In genomic region chr22:38181453-38182200, GRCh38 we compare ENCODE assay signal across 8 cellular contexts. TPM values are rescaled to one million over a fixed set of nuclear protein-coding genes. Genes with fewer than 3 reads are reported as not detected.
DNase-seq lines count a peak whose midpoint lies in the region; ATAC-seq and TF ChIP-seq lines count a peak whose summit lies in the region.

A gene with protein sequence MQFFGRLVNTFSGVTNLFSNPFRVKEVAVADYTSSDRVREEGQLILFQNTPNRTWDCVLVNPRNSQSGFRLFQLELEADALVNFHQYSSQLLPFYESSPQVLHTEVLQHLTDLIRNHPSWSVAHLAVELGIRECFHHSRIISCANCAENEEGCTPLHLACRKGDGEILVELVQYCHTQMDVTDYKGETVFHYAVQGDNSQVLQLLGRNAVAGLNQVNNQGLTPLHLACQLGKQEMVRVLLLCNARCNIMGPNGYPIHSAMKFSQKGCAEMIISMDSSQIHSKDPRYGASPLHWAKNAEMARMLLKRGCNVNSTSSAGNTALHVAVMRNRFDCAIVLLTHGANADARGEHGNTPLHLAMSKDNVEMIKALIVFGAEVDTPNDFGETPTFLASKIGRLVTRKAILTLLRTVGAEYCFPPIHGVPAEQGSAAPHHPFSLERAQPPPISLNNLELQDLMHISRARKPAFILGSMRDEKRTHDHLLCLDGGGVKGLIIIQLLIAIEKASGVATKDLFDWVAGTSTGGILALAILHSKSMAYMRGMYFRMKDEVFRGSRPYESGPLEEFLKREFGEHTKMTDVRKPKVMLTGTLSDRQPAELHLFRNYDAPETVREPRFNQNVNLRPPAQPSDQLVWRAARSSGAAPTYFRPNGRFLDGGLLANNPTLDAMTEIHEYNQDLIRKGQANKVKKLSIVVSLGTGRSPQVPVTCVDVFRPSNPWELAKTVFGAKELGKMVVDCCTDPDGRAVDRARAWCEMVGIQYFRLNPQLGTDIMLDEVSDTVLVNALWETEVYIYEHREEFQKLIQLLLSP (minus strand): TSS chr22:38181830. CDS start chr22:38169426, 12,404 bp downstream.

- H3K27me3 ChIP-seq in ascending aorta (no peaks in the 10 kb centered on the region), right cardiac atrium (ENCODE audit: control insufficient read depth, insufficient read depth) (no peaks in the 10 kb centered on the region), vagina (no peaks in the 10 kb centered on the region)

- intact Hi-C loops in ascending aorta (cut with DNase I): loop anchor here (1.0 to 5.0 kb wide), 3 partner anchors 20 to 69 kb away; partner anchors contain the start of genes BAIAP2L2 and MAFF
- intact Hi-C loops in right cardiac atrium (cut with DNase I): no loop called here
- intact Hi-C loops in vagina (cut with DNase I): loop anchor here (10.0 kb wide), 1 partner anchor 117 kb away; no protein-coding TSS in a partner anchor

- peak within 1 kb of the TSS; percentile 98 for H3K27ac Mint-ChIP-seq in T-helper 2 cell treated with Interferon-gamma antibody and Interleukin-4, amounts not matched to agents 5 μg/mL and 100 μg/mL, for 36 hours

- H3K27me3 Mint-ChIP-seq in T-helper 2 cell treated with Interferon-gamma antibody and Interleukin-4, amounts not matched to agents 5 μg/mL and 100 μg/mL, for 36 hours (ENCODE audit: low read depth): peaks cover 3% of the 10 kb centered on the region

- under 1% methylated on average over 48 of the region's 48 CpGs for WGBS in right cardiac atrium

- H3K27ac ChIP-seq in ascending aorta (peak within 1 kb of the TSS; percentile 81 to 82), right cardiac atrium (ENCODE audit: low read length) (peak within 1 kb of the TSS; percentile 93), vagina (peak within 1 kb of the TSS; percentile 99)

- H3K9me3 ChIP-seq in ascending aorta: no peaks in the 10 kb centered on the region
- H3K9me3 ChIP-seq in right cardiac atrium (ENCODE audit: control insufficient read depth, low read length): no peaks in the 10 kb centered on the region
- no peaks in the 10 kb centered on the region for H3K9me3 ChIP-seq in vagina

- DNase-seq in NCI-H1930 (lab: John Stamatoyannopoulos, UW): peak; percentile 98
- peak; percentile 100 for DNase-seq in T-helper 2 cell treated with Interferon-gamma antibody and Interleukin-4, amounts not matched to agents 5 μg/mL and 100 μg/mL, for 36 hours (ENCODE audit: low spot score)
- peak; percentile 97 to 99 for DNase-seq in ascending aorta (ENCODE audit: low spot score in 2 of 2)
- peak; percentile 99 to 100 (median 99) for DNase-seq in right cardiac atrium
- DNase-seq in putamen (ENCODE audit: low spot score): peak; percentile 98
- peak; percentile 99 for DNase-seq in vagina (ENCODE audit: extremely low spot score in 2 of 2)

- H3K36me3 ChIP-seq in ascending aorta (no peaks in the 10 kb centered on the region), vagina (no peaks in the 10 kb centered on the region)

- peaks cover 5% of the 10 kb centered on the region for H3K36me3 Mint-ChIP-seq in T-helper 2 cell treated with Interferon-gamma antibody and Interleukin-4, amounts not matched to agents 5 μg/mL and 100 μg/mL, for 36 hours (ENCODE audit: low read depth)

- peak within 1 kb of the TSS; percentile 96 for H3K4me3 Mint-ChIP-seq in T-helper 2 cell treated with Interferon-gamma antibody and Interleukin-4, amounts not matched to agents 5 μg/mL and 100 μg/mL, for 36 hours

- no peaks in the 10 kb centered on the region for H3K9me3 Mint-ChIP-seq in T-helper 2 cell treated with Interferon-gamma antibody and Interleukin-4, amounts not matched to agents 5 μg/mL and 100 μg/mL, for 36 hours

- H3K4me3 ChIP-seq in ascending aorta (peak within 1 kb of the TSS; percentile 56 to 67), right cardiac atrium (ENCODE audit: low read length) (peak within 1 kb of the TSS; percentile 70), vagina (peak within 1 kb of the TSS; percentile 63 to 69)

- ATAC-seq in GM18499 (IDR thresholded peaks at IDR 0.05; ENCODE audit: insufficient read depth, unreplicated experiment) (peak; percentile 62), HG02970 (IDR thresholded peaks at IDR 0.05; ENCODE audit: low FRiP score, unreplicated experiment) (peak; percentile 93), right cardiac atrium (peak; percentile 96 to 97)

- peaks cover 7 to 18% of the 10 kb centered on the region in 2 donors for H3K4me1 ChIP-seq in ascending aorta
- peaks cover 8% of the 10 kb centered on the region for H3K4me1 ChIP-seq in right cardiac atrium (ENCODE audit: control insufficient read depth, insufficient read depth, low read length)
- H3K4me1 ChIP-seq in vagina: peaks cover 43% of the 10 kb centered on the region

- peaks cover 34% of the 10 kb centered on the region for H3K4me1 Mint-ChIP-seq in T-helper 2 cell treated with Interferon-gamma antibody and Interleukin-4, amounts not matched to agents 5 μg/mL and 100 μg/mL, for 36 hours (ENCODE audit: low read depth)

- no peak for TF ChIP-seq POLR2A in vagina (IDR thresholded peaks at IDR 0.05)

- no peak for TF ChIP-seq CTCF in ascending aorta (IDR thresholded peaks at IDR 0.05)
- TF ChIP-seq CTCF in vagina (IDR thresholded peaks at IDR 0.05): peak in 1 of 3 experiments; percentile 19

RNA-seq across cellular contexts. Expression of the gene that starts here (rescaled TPM):
- 79.5 TPM for total RNA-seq in ascending aorta
- 10 to 100 TPM; 16.0 to 25.2 (median 17.6) TPM for total RNA-seq in right cardiac atrium
- 16.0 TPM for polyA plus RNA-seq in right cardiac atrium
- total RNA-seq in vagina: 35.8 TPM

Comparison
In these comparisons a context has a peak if more than half of its experiments do, and no peak if none do; other contexts are left out.
1. Peak in every context shown above with its lines: DNase-seq, ATAC-seq, H3K4me3 ChIP-seq and H3K27ac ChIP-seq.
2. intact Hi-C loops: an anchor here in ascending aorta (1.0 to 5.0 kb wide) and vagina (10.0 kb wide); none called in right cardiac atrium.